In the genomic region with DNA sequence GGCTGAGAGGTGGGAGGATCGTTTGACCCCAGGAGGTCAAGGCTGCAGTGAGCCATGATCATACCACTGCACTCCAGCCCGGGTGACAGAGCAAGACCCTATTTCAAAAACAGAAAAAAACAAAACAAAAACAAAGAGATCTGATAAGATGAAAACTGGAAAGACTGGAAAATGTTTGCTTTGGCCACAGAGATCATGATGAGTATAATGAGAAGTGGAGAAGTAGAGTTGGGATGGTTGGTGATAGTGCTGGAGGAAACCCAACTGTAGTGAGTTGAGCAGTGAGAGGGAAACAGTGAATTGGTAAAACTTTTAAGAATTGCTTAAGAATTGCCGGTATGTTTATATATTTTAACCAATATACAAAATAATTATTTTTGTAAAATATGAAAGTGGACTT, we compare ENCODE assay signal across 25 cellular contexts.
"Had no signal": no experiment of that assay in that cellular context is flagged by ENCODE, and none has a peak within 500 bp of the region (broad histone marks: within the 10 kb centered on the region; RNA-seq: fewer than 3 reads in every experiment).

No MANE protein-coding gene starts in this region.

- H3K27ac ChIP-seq: colonic mucosa, esophagus muscularis mucosa, foreskin keratinocyte, gastroesophageal sphincter, heart left ventricle, hepatocyte, neutrophil, prostate gland, right atrium auricular region, skin epidermis, spleen, thoracic aorta, tibial nerve, upper lobe of right lung, uterus had no signal

- H3K9me3 Mint-ChIP-seq: memory B cell; neural crest cell; stimulated activated naive B cell treated with anti-CD40 and anti-IgM and Interleukin-4, amounts not matched to agents 10 μg/mL and 1 μg/mL and 100 μg/mL, for 72 hours had no signal

- H3K4me3 ChIP-seq: colonic mucosa, esophagus muscularis mucosa, gastroesophageal sphincter, heart left ventricle, hepatocyte, lung, prostate gland, right atrium auricular region, skin epidermis, spleen, thoracic aorta, tibial nerve, upper lobe of right lung, uterus had no signal

- H3K4me3 Mint-ChIP-seq: dendritic cell treated with granulocyte-macrophage colony-stimulating factor and Interleukin-4, amounts not matched to agents 40 ng/mL and 50 ng/mL, for 4 days; memory B cell; natural killer cell treated with Interleukin-12 subunit alpha and Interleukin-12 subunit beta and Interleukin-15 and Interleukin-18, amount 100 ng/mL, for 72 hours; neural crest cell; stimulated activated naive B cell treated with anti-CD40 and anti-IgM and Interleukin-4, amounts not matched to agents 10 μg/mL and 1 μg/mL and 100 μg/mL, for 72 hours; stimulated activated naive CD8-positive, alpha-beta T cell treated with anti-CD3 and anti-CD28 coated beads, Interleukin-15, Interleukin-2, amounts not matched to agents 100 ng/mL and 50 ng/mL, for 24 hours had no signal

- ATAC-seq: foreskin keratinocyte; gastroesophageal sphincter; heart left ventricle; left lobe of liver; natural killer cell treated with Interleukin-12 subunit alpha and Interleukin-12 subunit beta and Interleukin-15 and Interleukin-18, amount 100 ng/mL, for 72 hours; stimulated activated naive B cell treated with anti-CD40 and anti-IgM and Interleukin-4, amounts not matched to agents 10 μg/mL and 1 μg/mL and 100 μg/mL, for 72 hours; upper lobe of right lung had no signal

- H3K27me3 Mint-ChIP-seq: dendritic cell treated with granulocyte-macrophage colony-stimulating factor and Interleukin-4, amounts not matched to agents 40 ng/mL and 50 ng/mL, for 4 days; memory B cell; natural killer cell treated with Interleukin-12 subunit alpha and Interleukin-12 subunit beta and Interleukin-15 and Interleukin-18, amount 100 ng/mL, for 72 hours; stimulated activated naive B cell treated with anti-CD40 and anti-IgM and Interleukin-4, amounts not matched to agents 10 μg/mL and 1 μg/mL and 100 μg/mL, for 72 hours; stimulated activated naive CD8-positive, alpha-beta T cell treated with anti-CD3 and anti-CD28 coated beads, Interleukin-15, Interleukin-2, amounts not matched to agents 100 ng/mL and 50 ng/mL, for 24 hours had no signal

- H3K4me1 Mint-ChIP-seq: memory B cell; neural crest cell; stimulated activated naive B cell treated with anti-CD40 and anti-IgM and Interleukin-4, amounts not matched to agents 10 μg/mL and 1 μg/mL and 100 μg/mL, for 72 hours had no signal

- H3K27ac Mint-ChIP-seq: dendritic cell treated with granulocyte-macrophage colony-stimulating factor and Interleukin-4, amounts not matched to agents 40 ng/mL and 50 ng/mL, for 4 days; memory B cell; natural killer cell treated with Interleukin-12 subunit alpha and Interleukin-12 subunit beta and Interleukin-15 and Interleukin-18, amount 100 ng/mL, for 72 hours; stimulated activated naive B cell treated with anti-CD40 and anti-IgM and Interleukin-4, amounts not matched to agents 10 μg/mL and 1 μg/mL and 100 μg/mL, for 72 hours; stimulated activated naive CD8-positive, alpha-beta T cell treated with anti-CD3 and anti-CD28 coated beads, Interleukin-15, Interleukin-2, amounts not matched to agents 100 ng/mL and 50 ng/mL, for 24 hours had no signal

- DNase-seq: colonic mucosa; effector CD8-positive, alpha-beta T cell; foreskin keratinocyte; heart left ventricle; kidney; spleen; stimulated activated naive B cell treated with anti-CD40 and anti-IgM and Interleukin-4, amounts not matched to agents 10 μg/mL and 1 μg/mL and 100 μg/mL, for 72 hours; upper lobe of right lung; uterus had no signal
